Comparison of ENCODE assay signal across 17 cellular contexts in the genomic region with DNA sequence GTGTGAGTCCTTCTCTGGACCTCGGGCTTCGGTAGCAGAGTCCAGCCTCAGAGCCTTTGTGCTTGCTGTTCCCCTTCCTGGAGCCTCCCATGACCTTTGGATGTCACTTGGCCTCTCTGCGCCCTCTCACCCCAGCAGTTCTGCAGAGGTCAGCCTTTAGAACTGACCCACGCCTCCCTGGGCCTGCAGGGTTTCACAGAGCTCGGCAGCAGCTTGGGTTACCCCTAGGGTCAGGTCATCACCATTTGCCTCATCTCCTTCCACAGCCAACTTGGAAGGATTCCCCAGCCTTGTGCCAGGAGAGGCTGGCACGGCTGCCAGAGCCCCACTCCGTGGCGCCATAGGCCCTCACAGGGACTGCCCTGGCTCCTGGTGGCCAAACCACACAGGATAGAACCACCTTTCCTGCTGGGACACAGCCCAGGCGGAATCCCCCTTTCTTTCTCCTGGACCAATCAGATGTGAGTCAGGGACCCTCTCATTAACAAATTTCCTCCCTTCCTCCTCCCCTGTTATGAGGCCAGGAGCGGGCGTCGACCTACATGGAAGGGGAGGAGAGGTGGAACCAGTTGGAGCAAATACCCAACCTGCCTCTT. TPM values are rescaled to one million over a fixed set of nuclear protein-coding genes. Genes with fewer than 3 reads are reported as not detected.
A peak's percentile ranks its signal among the peaks of the same experiment; 100 is the strongest.
DNase-seq lines count a peak whose midpoint lies in the region; ATAC-seq and TF ChIP-seq lines count a peak whose summit lies in the region.
"Had no signal": no experiment of that assay in that cellular context is flagged by ENCODE, and none has a peak within 500 bp of the region (broad histone marks: within the 10 kb centered on the region; RNA-seq: fewer than 3 reads in every experiment).

No MANE protein-coding gene starts in this region.

- WGBS in right lobe of liver (ENCODE audit: insufficient coverage, low coverage, low lambda C conversion rate, missing lambda C conversion rate): 24% methylated on average over 7 of the region's 12 CpGs

- H3K36me3 Mint-ChIP-seq in activated naive CD8-positive, alpha-beta T cell treated with anti-CD3 and anti-CD28 coated beads, Interleukin-2, amount 50 U/mL, for 24 hours (ENCODE audit: low read depth): no peaks in the 10 kb centered on the region
- H3K36me3 Mint-ChIP-seq in activated naive CD8-positive, alpha-beta T cell treated with anti-CD3 and anti-CD28 coated beads for 36 hours: no peaks in the 10 kb centered on the region
- H3K36me3 Mint-ChIP-seq: CD8-positive, alpha-beta memory T cell had no signal

- no peak for ATAC-seq in activated naive CD8-positive, alpha-beta T cell treated with anti-CD3 and anti-CD28 coated beads, Interleukin-2, amount 50 U/mL, for 24 hours
- ATAC-seq in foreskin keratinocyte (no peak), right lobe of liver (peak; percentile 89 to 95 (median 92)), upper lobe of right lung (peak; percentile 16), GM18868 (IDR thresholded peaks at IDR 0.05; ENCODE audit: unreplicated experiment) (no peak)
- ATAC-seq: HCT116, SK-N-SH treated with all-trans-retinoic acid at 6 μM for 48 hours had no signal

- H3K27ac Mint-ChIP-seq in activated naive CD8-positive, alpha-beta T cell treated with anti-CD3 and anti-CD28 coated beads, Interleukin-2, amount 50 U/mL, for 24 hours: peak overlapping the region; percentile 28
- no peak overlapping the region for H3K27ac Mint-ChIP-seq in activated naive CD8-positive, alpha-beta T cell treated with anti-CD3 and anti-CD28 coated beads for 36 hours
- H3K27ac Mint-ChIP-seq: CD8-positive, alpha-beta memory T cell had no signal

- CTCF ChIA-PET in GM10248 (lab: Yijun Ruan, JAX): no interaction called here

- no peak for DNase-seq in activated naive CD8-positive, alpha-beta T cell treated with anti-CD3 and anti-CD28 coated beads, Interleukin-2, amount 50 U/mL, for 24 hours
- DNase-seq in activated naive CD8-positive, alpha-beta T cell treated with anti-CD3 and anti-CD28 coated beads for 36 hours: no peak
- DNase-seq in foreskin keratinocyte: no peak
- peak; percentile 86 to 97 (median 95) for DNase-seq in right lobe of liver
- DNase-seq in upper lobe of right lung: no peak
- DNase-seq in AG08395 (ENCODE audit: low spot score): no peak
- DNase-seq in GM10248 (ENCODE audit: extremely low spot score): no peak
- DNase-seq: CD8-positive, alpha-beta memory T cell; NCI-H345 had no signal

- no peaks in the 10 kb centered on the region for H3K9me3 Mint-ChIP-seq in activated naive CD8-positive, alpha-beta T cell treated with anti-CD3 and anti-CD28 coated beads, Interleukin-2, amount 50 U/mL, for 24 hours
- H3K9me3 Mint-ChIP-seq in activated naive CD8-positive, alpha-beta T cell treated with anti-CD3 and anti-CD28 coated beads for 36 hours: no peaks in the 10 kb centered on the region
- H3K9me3 Mint-ChIP-seq: CD8-positive, alpha-beta memory T cell had no signal

- no peaks in the 10 kb centered on the region for H3K36me3 ChIP-seq in right lobe of liver
- no peaks in the 10 kb centered on the region for H3K36me3 ChIP-seq in upper lobe of right lung
- H3K36me3 ChIP-seq: ascending aorta, prostate gland, suprapubic skin had no signal

- no peaks in the 10 kb centered on the region for H3K4me1 ChIP-seq in foreskin keratinocyte
- H3K4me1 ChIP-seq in right lobe of liver: peaks cover 0 to 30% (median 10%) of the 10 kb centered on the region in 4 donors
- peaks cover 6% of the 10 kb centered on the region for H3K4me1 ChIP-seq in upper lobe of right lung
- H3K4me1 ChIP-seq: A549, prostate gland had no signal

- no peak overlapping the region for H3K4me3 Mint-ChIP-seq in activated naive CD8-positive, alpha-beta T cell treated with anti-CD3 and anti-CD28 coated beads, Interleukin-2, amount 50 U/mL, for 24 hours
- H3K4me3 Mint-ChIP-seq in activated naive CD8-positive, alpha-beta T cell treated with anti-CD3 and anti-CD28 coated beads for 36 hours: no peak overlapping the region
- H3K4me3 Mint-ChIP-seq: CD8-positive, alpha-beta memory T cell had no signal

- H3K27me3 ChIP-seq in foreskin keratinocyte (no peaks in the 10 kb centered on the region), right lobe of liver (no peaks in the 10 kb centered on the region), upper lobe of right lung (peaks cover 21% of the 10 kb centered on the region)
- H3K27me3 ChIP-seq: ascending aorta, suprapubic skin had no signal

- H3K27me3 Mint-ChIP-seq in activated naive CD8-positive, alpha-beta T cell treated with anti-CD3 and anti-CD28 coated beads, Interleukin-2, amount 50 U/mL, for 24 hours: peaks cover 1% of the 10 kb centered on the region
- no peaks in the 10 kb centered on the region for H3K27me3 Mint-ChIP-seq in activated naive CD8-positive, alpha-beta T cell treated with anti-CD3 and anti-CD28 coated beads for 36 hours

- no peak for TF ChIP-seq POLR2A in right lobe of liver (IDR thresholded peaks at IDR 0.05)

- TF ChIP-seq CTCF in foreskin keratinocyte (conservative IDR thresholded peaks at IDR 0.05): peak; percentile 19
- TF ChIP-seq CTCF in right lobe of liver (IDR thresholded peaks at IDR 0.05): peak; percentile 34 to 51 (median 42)
- TF ChIP-seq CTCF in upper lobe of right lung (IDR thresholded peaks at IDR 0.05): no peak
- no peak for TF ChIP-seq CTCF in GM10248 (IDR thresholded peaks at IDR 0.05; ENCODE audit: control extremely low read depth, extremely low read depth, low read depth, missing control alignments)

- H3K27ac ChIP-seq in foreskin keratinocyte: no peak overlapping the region
- H3K27ac ChIP-seq in right lobe of liver: peak overlapping the region in 2 of 3 donors; percentile 35 to 77
- H3K27ac ChIP-seq in upper lobe of right lung: no peak overlapping the region
- H3K27ac ChIP-seq: A549, ascending aorta, prostate gland, suprapubic skin had no signal

- H3K4me3 ChIP-seq in right lobe of liver: no peak overlapping the region
- H3K4me3 ChIP-seq in upper lobe of right lung: no peak overlapping the region
- H3K4me3 ChIP-seq: A549, ascending aorta, prostate gland, suprapubic skin had no signal

- POLR2A ChIA-PET in GM10248 (lab: Yijun Ruan, JAX): no interaction called here

- intact Hi-C loops in right lobe of liver (cut with DNase I) (loop anchor here (10.0 kb wide), 1 partner anchor 53 kb away; no protein-coding TSS in a partner anchor), upper lobe of right lung (cut with DNase I) (no loop called here)

- H3K9me3 ChIP-seq in right lobe of liver: no peaks in the 10 kb centered on the region
- H3K9me3 ChIP-seq in upper lobe of right lung: no peaks in the 10 kb centered on the region
- H3K9me3 ChIP-seq: A549, ascending aorta, prostate gland, suprapubic skin had no signal

- peaks cover 4% of the 10 kb centered on the region for H3K4me1 Mint-ChIP-seq in activated naive CD8-positive, alpha-beta T cell treated with anti-CD3 and anti-CD28 coated beads, Interleukin-2, amount 50 U/mL, for 24 hours
- peaks cover 4% of the 10 kb centered on the region for H3K4me1 Mint-ChIP-seq in activated naive CD8-positive, alpha-beta T cell treated with anti-CD3 and anti-CD28 coated beads for 36 hours

RNA-seq across cellular contexts. Expression of gene SIRPA, which starts 13.9 kb away (rescaled TPM):
- under 1 TPM; 0.12 to 0.31 TPM for total RNA-seq in activated naive CD8-positive, alpha-beta T cell treated with anti-CD3 and anti-CD28 coated beads for 36 hours
- total RNA-seq in foreskin keratinocyte (26.8 and 35.1 TPM in 2 replicates), right lobe of liver (10 to 100 TPM; 26.8 to 42.7 (median 34.8) TPM), upper lobe of right lung (93.8 TPM)
- polyA plus RNA-seq in foreskin keratinocyte: 24.1 and 28.7 TPM in 2 replicates
- total RNA-seq: OCI-LY7 had no signal
- polyA plus RNA-seq: CD8-positive, alpha-beta memory T cell had no signal

Comparison
In these comparisons a context has a peak if more than half of its experiments do, and no peak if none do; other contexts are left out.
1. ATAC-seq: peak in right lobe of liver (4 of 4) and upper lobe of right lung (single experiment); none in activated naive CD8-positive, alpha-beta T cell treated with anti-CD3 and anti-CD28 coated beads, Interleukin-2, amount 50 U/mL, for 24 hours (single experiment), foreskin keratinocyte (single experiment) and GM18868 (single experiment).
2. DNase-seq: peak in right lobe of liver (3 of 3); none in activated naive CD8-positive, alpha-beta T cell treated with anti-CD3 and anti-CD28 coated beads, Interleukin-2, amount 50 U/mL, for 24 hours (single experiment), activated naive CD8-positive, alpha-beta T cell treated with anti-CD3 and anti-CD28 coated beads for 36 hours (single experiment), foreskin keratinocyte (0 of 2), upper lobe of right lung (single experiment), AG08395 (single experiment) and GM10248 (single experiment).
3. H3K27ac ChIP-seq: peak in right lobe of liver (2 of 3); none in foreskin keratinocyte (single experiment) and upper lobe of right lung (single experiment).
4. CTCF ChIP-seq: peak in foreskin keratinocyte (single experiment) and right lobe of liver (4 of 4); none in upper lobe of right lung (single experiment) and GM10248 (single experiment).
5. RNA of gene SIRPA, which starts 13.9 kb away (total RNA-seq): 93.8 TPM in upper lobe of right lung (single experiment), 26.8 to 42.7 TPM in right lobe of liver and 26.8 to 35.1 TPM in foreskin keratinocyte; 0.12 to 0.31 TPM in activated naive CD8-positive, alpha-beta T cell treated with anti-CD3 and anti-CD28 coated beads for 36 hours; every median in the first group is over 10 times any median in the second.